In genomic region chr1:232748910-232749368, GRCh38 we compare ENCODE assay signal across 22 cellular contexts. TPM values are rescaled to one million over a fixed set of nuclear protein-coding genes. Genes with fewer than 3 reads are reported as not detected.
DNase-seq lines count a peak whose midpoint lies in the region; ATAC-seq, FAIRE-seq and TF ChIP-seq lines count a peak whose summit lies in the region.
"Had no signal": no experiment of that assay in that cellular context is flagged by ENCODE, and none has a peak within 500 bp of the region (broad histone marks: within the 10 kb centered on the region; RNA-seq: fewer than 3 reads in every experiment).

No MANE protein-coding gene starts in this region.

- no peak overlapping the region for H3K27ac ChIP-seq in HepG2 (ENCODE audit: extremely low read length, insufficient read depth, low read length)
- H3K27ac ChIP-seq in right lobe of liver = no peak overlapping the region
- H3K27ac ChIP-seq: BLaER1, PC-9 had no signal

- WGBS in HepG2 (ENCODE audit: low lambda C conversion rate) = 51% methylated on average over 8 of the region's 8 CpGs
- WGBS in right lobe of liver (ENCODE audit: insufficient coverage, low coverage, low lambda C conversion rate, missing lambda C conversion rate) = 82% methylated on average over 8 of the region's 8 CpGs

- H3K36me3 ChIP-seq in HepG2 (replicated peaks in 1 of 2; ENCODE audit: control insufficient read depth in 1 of 2, insufficient read depth in 2 of 2, low read length in 2 of 2) (no peaks in the 10 kb centered on the region), right lobe of liver (no peaks in the 10 kb centered on the region)

- BruUV-seq in HepG2 (replicated peaks; lab: Mats Ljungman, UMichigan) = no TSS peak

- FAIRE-seq in HepG2 (lab: Jason Lieb, UNC) = no peak
- FAIRE-seq: GM19239 had no signal

- peaks cover 26% of the 10 kb centered on the region for H3K36me3 Mint-ChIP-seq in endothelial cell (ENCODE audit: low read depth, unreplicated experiment)
- H3K36me3 Mint-ChIP-seq: T-cell had no signal

- ATAC-seq in HepG2 (no peak), right lobe of liver (no peak), HG02981 (IDR thresholded peaks at IDR 0.05; ENCODE audit: unreplicated experiment) (no peak)
- ATAC-seq: T-cell had no signal

- intact Hi-C loops in HepG2 (cut with micrococcal nuclease; ENCODE audit: unreplicated experiment) (no loop called here), right lobe of liver (cut with DNase I) (no loop called here)

- H3K9me3 ChIP-seq in HepG2 (ENCODE audit: low read length) (peaks cover 35% of the 10 kb centered on the region), right lobe of liver (peaks cover 0 to 10% (median 2%) of the 10 kb centered on the region in 4 donors)

- in situ Hi-C loops in HepG2 (cut with HindIII; ENCODE audit: extremely low pct_ligation_motif_present, low pct_unique_long_range_greater_than_20kb) = no loop called here

- H3K4me3 Mint-ChIP-seq in endothelial cell (ENCODE audit: unreplicated experiment) = peak overlapping the region; percentile 64
- H3K4me3 Mint-ChIP-seq: CD4-positive, alpha-beta T cell; HFFc6; T-cell had no signal

- H3K4me1 ChIP-seq in HepG2 (ENCODE audit: insufficient read depth, low read length) (no peaks in the 10 kb centered on the region), right lobe of liver (peaks cover 0 to 19% (median 5%) of the 10 kb centered on the region in 4 donors)

- no peaks in the 10 kb centered on the region for H3K79me2 ChIP-seq in HepG2 (ENCODE audit: insufficient read depth, low read length)

- CTCF ChIA-PET in HepG2 (lab: Yijun Ruan, JAX; ENCODE audit: low intra/inter-chr PET ratio, low total read pairs) = no interaction called here

- DNase-seq in HepG2 (ENCODE audit: low spot score) = no peak
- no peak for DNase-seq in right lobe of liver
- DNase-seq in NCI-H69 (lab: John Stamatoyannopoulos, UW) = peak; percentile 25
- no peak for DNase-seq in endothelial cell (ENCODE audit: low spot score)
- DNase-seq in COLO668 (lab: John Stamatoyannopoulos, UW; ENCODE audit: unreplicated experiment) = no peak
- no peak for DNase-seq in NCI-H510A (lab: John Stamatoyannopoulos, UW)
- DNase-seq: ACHN; Calu3; CD4-positive, alpha-beta T cell; DMS153; GDM1; HFFc6; KBM-7; NCI-H1105 treated with DMSO at 0.1 percent for 48 hours; NCI-H2029 treated with DMSO at 0.1 percent for 48 hours; NCI-H526; PC-9; SIG-M5; T-cell had no signal

- POLR2A ChIA-PET in HepG2 (lab: Yijun Ruan, JAX) = no interaction called here

- H3K4me1 Mint-ChIP-seq in endothelial cell (ENCODE audit: unreplicated experiment) = no peaks in the 10 kb centered on the region
- H3K4me1 Mint-ChIP-seq: T-cell had no signal

- H3K4me2 ChIP-seq in HepG2 (ENCODE audit: low read depth, low read length) = no peak overlapping the region
- H3K4me2 ChIP-seq: BLaER1, PC-9 had no signal

- no peaks in the 10 kb centered on the region for H3K27me3 Mint-ChIP-seq in endothelial cell (ENCODE audit: unreplicated experiment)
- H3K27me3 Mint-ChIP-seq: CD4-positive, alpha-beta T cell; T-cell had no signal

- H3K27ac Mint-ChIP-seq in endothelial cell (ENCODE audit: unreplicated experiment) = peak overlapping the region; percentile 23
- H3K27ac Mint-ChIP-seq: CD4-positive, alpha-beta T cell; HFFc6; T-cell had no signal

- TF ChIP-seq CTCF in HepG2 (CRISPR knock-in tag; IDR thresholded peaks at IDR 0.05) = no peak
- TF ChIP-seq CTCF in right lobe of liver (IDR thresholded peaks at IDR 0.05) = no peak
- no peak for TF ChIP-seq CTCF in endothelial cell (IDR thresholded peaks at IDR 0.05; ENCODE audit: unreplicated experiment)

- H2AFZ ChIP-seq in HepG2 (ENCODE audit: low read length) = no peak overlapping the region
- H2AFZ ChIP-seq: PC-9 had no signal

- no peak overlapping the region for H3K9ac ChIP-seq in HepG2 (ENCODE audit: insufficient read depth, low read depth, low read length)
- H3K9ac ChIP-seq: BLaER1 had no signal

- H3K9me3 Mint-ChIP-seq in endothelial cell (ENCODE audit: unreplicated experiment) = peaks cover 14% of the 10 kb centered on the region

- H3K4me3 ChIP-seq in HepG2 (replicated peaks in 1 of 3; ENCODE audit: insufficient read depth in 1 of 3, low read depth in 2 of 3, low read length in 3 of 3) = no peak overlapping the region
- no peak overlapping the region for H3K4me3 ChIP-seq in right lobe of liver
- H3K4me3 ChIP-seq: BLaER1, PC-9 had no signal

- H3K27me3 ChIP-seq in HepG2 (ENCODE audit: control insufficient read depth in 1 of 2, insufficient read depth in 2 of 2, low read length in 2 of 2) (no peaks in the 10 kb centered on the region), right lobe of liver (no peaks in the 10 kb centered on the region)
- H3K27me3 ChIP-seq: BLaER1 had no signal

- TF ChIP-seq POLR2A in HepG2 (IDR thresholded peaks at IDR 0.05; ENCODE audit: insufficient read depth in 1 of 2, low read depth in 2 of 2, low read length in 2 of 2) (no peak), right lobe of liver (IDR thresholded peaks at IDR 0.05) (no peak)

- TF ChIP-seq EP300 in HepG2 (IDR thresholded peaks at IDR 0.05; ENCODE audit: low read depth in 2 of 2, low read length in 2 of 2) (no peak), HepG2 (CRISPR knock-in tag; IDR thresholded peaks at IDR 0.05; ENCODE audit: borderline replicate concordance) (no peak)

- no peaks in the 10 kb centered on the region for H4K20me1 ChIP-seq in HepG2 (ENCODE audit: insufficient read depth, low read length)
- H4K20me1 ChIP-seq: BLaER1 had no signal

- no peak for TF ChIP-seq RAD21 in HepG2 (CRISPR knock-in tag; IDR thresholded peaks at IDR 0.05)

TF ChIP-seq in HepG2, 621 proteins besides CTCF, POLR2A, EP300 and RAD21:
- TF ChIP-seq ZNF562 (CRISPR knock-in tag; IDR thresholded peaks at IDR 0.05; ENCODE audit: borderline replicate concordance) (peak; percentile 68; the same call in 1 of the 2 replicates), ZNF468 (CRISPR knock-in tag; IDR thresholded peaks at IDR 0.05) (no peak)

RNA-seq across cellular contexts. Expression of gene MAP10, which starts 56.3 kb away (rescaled TPM):
- total RNA-seq in HepG2 (2016; rRNA removed; fragmentation: Illumina TruSeq; extraction: Trizol) (not detected in 2 replicates), right lobe of liver (1 to 10 TPM; 1.5 to 3.0 (median 1.8) TPM), endothelial cell (ENCODE audit: unreplicated experiment) (4.9 TPM)
- total RNA-seq in HepG2 (2016; cell fraction: cytosol; rRNA removed; fragmentation: Illumina TruSeq; extraction: Trizol; ENCODE audit: low read depth) = not detected in 2 replicates
- total RNA-seq in HepG2 (2016; cell fraction: insoluble cytoplasmic fraction; rRNA removed; fragmentation: Illumina TruSeq; extraction: Trizol) = not detected in 2 replicates
- not detected in 2 replicates for total RNA-seq in HepG2 (2016; cell fraction: membrane; rRNA removed; fragmentation: Illumina TruSeq; extraction: Trizol)
- not detected in 2 replicates for total RNA-seq in HepG2 (2016; cell fraction: nucleus; rRNA removed; fragmentation: Illumina TruSeq; extraction: Trizol)
- not detected in 2 replicates for polyA plus RNA-seq in HepG2 (2011; rRNA removed)
- polyA plus RNA-seq in HepG2 (2011; cell fraction: cytosol; rRNA removed) = not detected in 2 replicates
- polyA plus RNA-seq in HepG2 (2011; cell fraction: nucleus; rRNA removed) = not detected in 2 replicates
- polyA plus RNA-seq in HepG2 (2012) = not detected in 2 replicates
- not detected in 2 replicates for polyA plus RNA-seq in HepG2 (2016; cell fraction: cytosol; fragmentation: Illumina TruSeq; extraction: Trizol; ENCODE audit: low read depth)
- not detected in 2 replicates for polyA plus RNA-seq in HepG2 (2016; cell fraction: insoluble cytoplasmic fraction; fragmentation: Illumina TruSeq; extraction: Trizol; ENCODE audit: low read depth)
- not detected in 2 replicates for polyA plus RNA-seq in HepG2 (2016; cell fraction: membrane; fragmentation: Illumina TruSeq; extraction: Trizol; ENCODE audit: low read depth)
- not detected in 2 replicates for polyA plus RNA-seq in HepG2 (2016; cell fraction: nucleus; fragmentation: Illumina TruSeq; extraction: Trizol; ENCODE audit: insufficient read depth, low read depth)
- polyA minus RNA-seq in HepG2 (2011; rRNA and poly(A)+ RNA removed; ENCODE audit: low replicate concordance) = not detected in 2 replicates
- not detected in 2 replicates for polyA minus RNA-seq in HepG2 (2011; cell fraction: cytosol; rRNA and poly(A)+ RNA removed)
- polyA minus RNA-seq in HepG2 (2011; cell fraction: nucleus; rRNA and poly(A)+ RNA removed) = not detected in 2 replicates
